Comparison of ENCODE assay signal across 8 cellular contexts in genomic region chr10:49941447-49942338, GRCh38. TPM values are rescaled to one million over a fixed set of nuclear protein-coding genes. Genes with fewer than 3 reads are reported as not detected.
DNase-seq lines count a peak whose midpoint lies in the region; ATAC-seq and TF ChIP-seq lines count a peak whose summit lies in the region.
"Not testable (repeated sequence)": the region's sequence is repeated elsewhere in the genome, so short reads cannot be mapped to it uniquely, and the experiment has no call there.

TSS of gene PARG (minus strand) at chr10:49942027. CDS start at chr10:49941725, 302 bp downstream.
TSS of gene TIMM23B (plus strand) at chr10:49942053. CDS start at chr10:49942195, 142 bp downstream.

- peak within 1 kb of the TSS; percentile 82 for H2AFZ ChIP-seq in DND-41 (ENCODE audit: low read depth, low read length)
- H2AFZ ChIP-seq in KMS-11 (ENCODE audit: low read depth): peak within 1 kb of the TSS; percentile 67; the same call in 1 of the 2 replicates

- H3K79me2 ChIP-seq in DND-41 (ENCODE audit: insufficient read depth, low read length) (peaks cover 66% of the 10 kb centered on the region), KMS-11 (ENCODE audit: insufficient read depth, low read depth) (peaks cover 37% of the 10 kb centered on the region)

- H3K27me3 ChIP-seq in DND-41 (ENCODE audit: insufficient read depth, low read length, poor library complexity); KMS-11 (ENCODE audit: insufficient read depth, low read depth); esophagus squamous epithelium: not testable (repeated sequence)

- DNase-seq in DND-41: peak; percentile 85
- peak; percentile 80 for DNase-seq in RPMI7951 (ENCODE audit: low read depth)
- peak; percentile 74 for DNase-seq in activated T-helper 1 cell treated with Interleukin-2 at 50 U/mL for 16 hours (ENCODE audit: low read depth)
- peak; percentile 2 for DNase-seq in esophagus squamous epithelium (lab: John Stamatoyannopoulos, UW)
- DNase-seq in myocyte (ENCODE audit: low read depth): peak; percentile 86
- peak; percentile 59 to 71 for DNase-seq in stimulated activated CD8-positive, alpha-beta memory T cell treated with anti-CD3 and anti-CD28 coated beads, Interleukin-7, amount 100 ng/mL, for 1 hour (ENCODE audit: low read depth in 2 of 2)

- H4K20me1 ChIP-seq in DND-41 (ENCODE audit: insufficient read depth, low read length): peaks cover 15% of the 10 kb centered on the region; the same call in 1 of the 2 replicates
- H4K20me1 ChIP-seq in KMS-11 (ENCODE audit: insufficient read depth): not testable (repeated sequence)

- WGBS in esophagus squamous epithelium, 2 donors: 0% methylated on average over 20 to 32 of the region's 81 CpGs

- H3K4me3 ChIP-seq in DND-41 (ENCODE audit: low read depth in 1 of 2, low read length in 2 of 2) (peak within 1 kb of the TSS; percentile 55 to 69; a peak in 3 of 4 replicates), esophagus squamous epithelium (peak within 1 kb of the TSS; percentile 76 to 89 (median 84))
- not testable (repeated sequence) for H3K4me3 ChIP-seq in KMS-11 (IDR thresholded peaks at IDR 0.05; ENCODE audit: insufficient read depth, low read depth, low read length)

- H3K4me2 ChIP-seq in DND-41 (ENCODE audit: insufficient read depth, low read length): peak within 1 kb of the TSS; percentile 64
- peak within 1 kb of the TSS; percentile 84 for H3K4me2 ChIP-seq in KMS-11

- H3K27ac ChIP-seq in DND-41 (ENCODE audit: low read length) (peak within 1 kb of the TSS; percentile 84), KMS-11 (peak within 1 kb of the TSS; percentile 74), esophagus squamous epithelium (peak within 1 kb of the TSS; percentile 80 to 87 (median 82))

- H3K9me3 ChIP-seq in DND-41 (ENCODE audit: insufficient read depth, low read length, severe bottlenecking); esophagus squamous epithelium: not testable (repeated sequence)

- peak within 1 kb of the TSS; percentile 68 for H3K9ac ChIP-seq in DND-41 (ENCODE audit: low read depth, low read length)
- H3K9ac ChIP-seq in KMS-11: peak within 1 kb of the TSS; percentile 78

- ATAC-seq in DND-41 (ENCODE audit: insufficient read depth, low read depth): peak; percentile 85
- ATAC-seq in GM21786 (IDR thresholded peaks at IDR 0.05; ENCODE audit: unreplicated experiment): peak; percentile 71

- TF ChIP-seq POLR2A in esophagus squamous epithelium (IDR thresholded peaks at IDR 0.05): peak in 1 of 4 donors; percentile 59

- TF ChIP-seq CTCF in DND-41 (IDR thresholded peaks at IDR 0.05; ENCODE audit: borderline replicate concordance, extremely low read depth, low read length, poor library complexity, severe bottlenecking); KMS-11 (conservative IDR thresholded peaks at IDR 0.05; ENCODE audit: low read depth, low read length): not testable (repeated sequence)
- peak in 1 of 6 experiments; percentile 3 for TF ChIP-seq CTCF in esophagus squamous epithelium (IDR thresholded peaks at IDR 0.05)

- intact Hi-C loops in esophagus squamous epithelium (cut with DNase I): not testable (repeated sequence)

- H3K36me3 ChIP-seq in DND-41 (ENCODE audit: insufficient read depth, low read length); KMS-11 (ENCODE audit: insufficient read depth): not testable (repeated sequence)
- H3K36me3 ChIP-seq in esophagus squamous epithelium: peaks cover 0 to 13% (median 0%) of the 10 kb centered on the region in 3 donors

- peaks cover 27% of the 10 kb centered on the region for H3K4me1 ChIP-seq in DND-41 (ENCODE audit: insufficient read depth, low read length)
- H3K4me1 ChIP-seq in KMS-11 (ENCODE audit: low read depth, poor library complexity, severe bottlenecking): peaks cover 11% of the 10 kb centered on the region
- peaks cover 0 to 27% (median 10%) of the 10 kb centered on the region in 3 donors for H3K4me1 ChIP-seq in esophagus squamous epithelium

RNA-seq across cellular contexts. Expression of gene PARG, which starts in this region (rescaled TPM):
- 16.8 and 21.7 TPM in 2 replicates for total RNA-seq in RPMI7951 (2014; rRNA removed; shearing (Covaris generic))
- 10 to 100 TPM; 13.5 to 32.0 (median 17.0) TPM for total RNA-seq in esophagus squamous epithelium
- total RNA-seq in myocyte: 28.3 and 32.0 TPM in 2 replicates
- polyA plus RNA-seq in myocyte (2012): 10.8 TPM

RNA-seq across cellular contexts. Expression of gene TIMM23B, which starts in this region (rescaled TPM):
- total RNA-seq in RPMI7951 (2014; rRNA removed; shearing (Covaris generic)): 6.7 and 8.8 TPM in 2 replicates
- total RNA-seq in esophagus squamous epithelium (10 to 100 TPM in 2 of 4 donors, 1 to 10 TPM in 2; 5.6 to 28.2 (median 10.8) TPM), myocyte (16.2 and 19.7 TPM in 2 replicates)
- 17.1 TPM for polyA plus RNA-seq in myocyte (2012)

Comparison
In these comparisons a context has a peak if more than half of its experiments do, and no peak if none do; other contexts are left out.
1. DNase-seq: peak in every context shown above with its lines; median percentile 86 in myocyte; 85 in DND-41; 80 in RPMI7951; 74 in activated T-helper 1 cell treated with Interleukin-2 at 50 U/mL for 16 hours; 65 in stimulated activated CD8-positive, alpha-beta memory T cell treated with anti-CD3 and anti-CD28 coated beads, Interleukin-7, amount 100 ng/mL, for 1 hour; 2 in esophagus squamous epithelium.